Comparison of ENCODE assay signal across 21 cellular contexts in the genomic region with DNA sequence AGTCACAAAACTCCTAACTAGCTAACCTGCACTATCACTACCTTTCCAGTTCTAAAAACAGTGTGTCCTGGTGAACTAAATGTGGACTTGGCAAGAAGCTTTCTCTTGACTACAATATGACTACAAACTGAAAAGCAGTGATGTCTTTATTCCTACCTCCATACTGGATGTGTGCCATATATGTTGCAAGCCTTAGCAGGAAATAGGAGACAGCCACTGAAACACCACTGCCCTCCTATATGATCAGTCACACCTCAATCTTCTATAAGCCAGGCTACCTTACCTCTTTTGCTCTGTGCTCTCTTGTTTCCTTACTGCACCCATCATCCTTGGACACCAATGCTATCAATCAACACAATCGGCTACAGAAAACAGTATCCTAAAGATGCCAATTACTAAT. TPM values are rescaled to one million over a fixed set of nuclear protein-coding genes. Genes with fewer than 3 reads are reported as not detected.
A peak's percentile ranks its signal among the peaks of the same experiment; 100 is the strongest.
DNase-seq lines count a peak whose midpoint lies in the region; ATAC-seq and TF ChIP-seq lines count a peak whose summit lies in the region.
"Had no signal": no experiment of that assay in that cellular context is flagged by ENCODE, and none has a peak within 500 bp of the region (broad histone marks: within the 10 kb centered on the region; RNA-seq: fewer than 3 reads in every experiment).

No MANE protein-coding gene starts in this region.

- H3K4me1 Mint-ChIP-seq in stimulated activated naive CD8-positive, alpha-beta T cell treated with anti-CD3 and anti-CD28 coated beads, Interleukin-15, Interleukin-2, amounts not matched to agents 100 ng/mL and 50 ng/mL, for 24 hours (ENCODE audit: low read depth) = peaks cover 25% of the 10 kb centered on the region
- H3K4me1 Mint-ChIP-seq in stimulated activated naive CD8-positive, alpha-beta T cell treated with anti-CD3 and anti-CD28 coated beads, Interleukin-15, amount 100 ng/mL, for 72 hours = peaks cover 17% of the 10 kb centered on the region

- H3K36me3 Mint-ChIP-seq in stimulated activated naive CD8-positive, alpha-beta T cell treated with anti-CD3 and anti-CD28 coated beads, Interleukin-15, Interleukin-2, amounts not matched to agents 100 ng/mL and 50 ng/mL, for 24 hours (ENCODE audit: low read depth) = peaks cover 61% of the 10 kb centered on the region

- 100% methylated on average over 1 of the region's 1 CpG for WGBS in mammary epithelial cell (ENCODE audit: low coverage, missing lambda C conversion rate)
- WGBS in lower leg skin, 2 donors = 90 to 100% methylated on average over 1 of the region's 1 CpG

- no peaks in the 10 kb centered on the region for H4K20me1 ChIP-seq in mammary epithelial cell (ENCODE audit: insufficient read depth, low read length)

- H3K36me3 ChIP-seq in mammary epithelial cell (ENCODE audit: insufficient read depth, low read length) (peaks cover 27% of the 10 kb centered on the region), gastrocnemius medialis (peaks cover 0 to 48% of the 10 kb centered on the region in 2 donors)

- no peaks in the 10 kb centered on the region for H3K27me3 Mint-ChIP-seq in stimulated activated naive CD8-positive, alpha-beta T cell treated with anti-CD3 and anti-CD28 coated beads, Interleukin-15, Interleukin-2, amounts not matched to agents 100 ng/mL and 50 ng/mL, for 24 hours
- H3K27me3 Mint-ChIP-seq in stimulated activated naive CD8-positive, alpha-beta T cell treated with anti-CD3 and anti-CD28 coated beads, Interleukin-15, amount 100 ng/mL, for 72 hours = no peaks in the 10 kb centered on the region
- H3K27me3 Mint-ChIP-seq: activated naive CD8-positive, alpha-beta T cell had no signal

- CTCF ChIA-PET in mammary epithelial cell (lab: Charles Lee; ENCODE audit: low non-redundant PET) = no interaction called here

- no peaks in the 10 kb centered on the region for H3K9me3 Mint-ChIP-seq in stimulated activated naive CD8-positive, alpha-beta T cell treated with anti-CD3 and anti-CD28 coated beads, Interleukin-15, Interleukin-2, amounts not matched to agents 100 ng/mL and 50 ng/mL, for 24 hours
- no peaks in the 10 kb centered on the region for H3K9me3 Mint-ChIP-seq in stimulated activated naive CD8-positive, alpha-beta T cell treated with anti-CD3 and anti-CD28 coated beads, Interleukin-15, amount 100 ng/mL, for 72 hours

- TF ChIP-seq POLR2A in gastrocnemius medialis (IDR thresholded peaks at IDR 0.05) (no peak), lower leg skin (IDR thresholded peaks at IDR 0.05) (no peak)

- H3K4me1 ChIP-seq in mammary epithelial cell (ENCODE audit: insufficient read depth, low read length) (no peaks in the 10 kb centered on the region), foreskin keratinocyte (no peaks in the 10 kb centered on the region), gastrocnemius medialis (no peaks in the 10 kb centered on the region)
- H3K4me1 ChIP-seq: left lung, vagina had no signal

- no peaks in the 10 kb centered on the region for H3K9me3 ChIP-seq in mammary epithelial cell (replicated peaks; ENCODE audit: insufficient read depth, low read length)
- H3K9me3 ChIP-seq in gastrocnemius medialis = no peaks in the 10 kb centered on the region
- H3K9me3 ChIP-seq: left lung, neutrophil, vagina had no signal

- H3K27ac ChIP-seq in mammary epithelial cell (ENCODE audit: insufficient read depth, low read depth, low read length) (no peak overlapping the region), foreskin keratinocyte (no peak overlapping the region), gastrocnemius medialis (no peak overlapping the region)
- H3K27ac ChIP-seq: brain microvascular endothelial cell, left lung, neutrophil, vagina had no signal

- in situ Hi-C loops in mammary epithelial cell (cut with MboI; ENCODE audit: low sequenced_read_pairs in 2 of 2) (no loop called here), gastrocnemius medialis (cut with MboI; ENCODE audit: low sequenced_read_pairs in 4 of 4) (no loop called here)

- DNase-seq in stimulated activated naive CD8-positive, alpha-beta T cell treated with anti-CD3 and anti-CD28 coated beads, Interleukin-15, amount 100 ng/mL, for 72 hours = no peak
- DNase-seq in mammary epithelial cell = peak; percentile 27
- DNase-seq in foreskin keratinocyte = peak; percentile 7 to 11
- no peak for DNase-seq in gastrocnemius medialis
- DNase-seq in lower leg skin (ENCODE audit: low spot score in 2 of 2) = no peak
- DNase-seq: activated CD4-positive, alpha-beta T cell treated with anti-CD3 and anti-CD28 coated beads for 48 hours; brain microvascular endothelial cell; GDM1; left lung; NCI-H187; NCI-H82; OCI-M1; retina; SIG-M5 had no signal

- no peak overlapping the region for H3K9ac ChIP-seq in mammary epithelial cell (ENCODE audit: insufficient read depth, low read length)

- TF ChIP-seq CTCF in mammary epithelial cell (conservative IDR thresholded peaks at IDR 0.05 in 1 of 2, IDR thresholded peaks at IDR 0.05 in 1 of 2; ENCODE audit: extremely low read depth in 1 of 2, insufficient read depth in 1 of 2, low read depth in 1 of 2, low read length in 2 of 2) = no peak
- no peak for TF ChIP-seq CTCF in foreskin keratinocyte (conservative IDR thresholded peaks at IDR 0.05)
- TF ChIP-seq CTCF in gastrocnemius medialis (IDR thresholded peaks at IDR 0.05 in 4 of 5, conservative IDR thresholded peaks at IDR 0.05 in 1 of 5) = no peak
- no peak for TF ChIP-seq CTCF in lower leg skin (IDR thresholded peaks at IDR 0.05)

- H3K4me3 ChIP-seq in mammary epithelial cell (replicated peaks in 1 of 3; ENCODE audit: insufficient read depth in 1 of 3, low read depth in 2 of 3, low read length in 3 of 3) (no peak overlapping the region), gastrocnemius medialis (no peak overlapping the region), lower leg skin (ENCODE audit: low read depth, poor library complexity, severe bottlenecking) (no peak overlapping the region)
- H3K4me3 ChIP-seq: K562, left lung, vagina had no signal

- ATAC-seq in stimulated activated naive CD8-positive, alpha-beta T cell treated with anti-CD3 and anti-CD28 coated beads, Interleukin-15, amount 100 ng/mL, for 72 hours = no peak
- no peak for ATAC-seq in foreskin keratinocyte
- no peak for ATAC-seq in gastrocnemius medialis
- no peak for ATAC-seq in HG02885 (IDR thresholded peaks at IDR 0.05; ENCODE audit: poor library complexity, unreplicated experiment)
- ATAC-seq in GM19395 (IDR thresholded peaks at IDR 0.05; ENCODE audit: unreplicated experiment) = no peak
- ATAC-seq: K562, left lung had no signal

- no peak overlapping the region for H3K4me2 ChIP-seq in mammary epithelial cell (ENCODE audit: insufficient read depth, low read depth, low read length)

- dilution Hi-C loops in mammary epithelial cell (cut with HindIII; ENCODE audit: low sequenced_read_pairs) = no loop called here

- intact Hi-C loops in mammary epithelial cell (cut with micrococcal nuclease) = no loop called here
- intact Hi-C loops in gastrocnemius medialis (cut with DNase I; ENCODE audit: low total_unique reads) = no loop called here
- intact Hi-C loops in lower leg skin (cut with DNase I; ENCODE audit: low total_unique reads) = no loop called here

- no TSS peak for BruUV-seq in mammary epithelial cell (replicated peaks; lab: Mats Ljungman, UMichigan)

- peak overlapping the region; percentile 40 for H3K27ac Mint-ChIP-seq in stimulated activated naive CD8-positive, alpha-beta T cell treated with anti-CD3 and anti-CD28 coated beads, Interleukin-15, Interleukin-2, amounts not matched to agents 100 ng/mL and 50 ng/mL, for 24 hours
- no peak overlapping the region for H3K27ac Mint-ChIP-seq in stimulated activated naive CD8-positive, alpha-beta T cell treated with anti-CD3 and anti-CD28 coated beads, Interleukin-15, amount 100 ng/mL, for 72 hours
- H3K27ac Mint-ChIP-seq: activated naive CD8-positive, alpha-beta T cell had no signal

- H3K27me3 ChIP-seq in mammary epithelial cell (ENCODE audit: insufficient read depth, low read length) (no peaks in the 10 kb centered on the region), foreskin keratinocyte (no peaks in the 10 kb centered on the region), gastrocnemius medialis (no peaks in the 10 kb centered on the region)
- H3K27me3 ChIP-seq: brain microvascular endothelial cell, left lung, neutrophil, vagina had no signal

- peaks cover 69% of the 10 kb centered on the region for H3K79me2 ChIP-seq in mammary epithelial cell (ENCODE audit: insufficient read depth, low read length)

- H3K4me3 Mint-ChIP-seq in stimulated activated naive CD8-positive, alpha-beta T cell treated with anti-CD3 and anti-CD28 coated beads, Interleukin-15, Interleukin-2, amounts not matched to agents 100 ng/mL and 50 ng/mL, for 24 hours = no peak overlapping the region
- H3K4me3 Mint-ChIP-seq in stimulated activated naive CD8-positive, alpha-beta T cell treated with anti-CD3 and anti-CD28 coated beads, Interleukin-15, amount 100 ng/mL, for 72 hours = no peak overlapping the region
- H3K4me3 Mint-ChIP-seq: activated naive CD8-positive, alpha-beta T cell had no signal

- no peak overlapping the region for H2AFZ ChIP-seq in mammary epithelial cell (ENCODE audit: low read depth, low read length)

RNA-seq across cellular contexts. Expression of a gene that starts 34.1 kb away (rescaled TPM):
- total RNA-seq in mammary epithelial cell = 100 to 1,000 TPM in 1 of 2 donors, 10 to 100 TPM in 1; 99.7 to 137 TPM
- polyA plus RNA-seq in mammary epithelial cell = 142 TPM
- 52.4 TPM for polyA minus RNA-seq in mammary epithelial cell
- total RNA-seq in foreskin keratinocyte = 95.4 and 98.0 TPM in 2 replicates
- 30.0 and 35.2 TPM in 2 replicates for polyA plus RNA-seq in foreskin keratinocyte
- total RNA-seq in gastrocnemius medialis = 10 to 100 TPM; 17.3 to 25.7 (median 21.6) TPM
- total RNA-seq in lower leg skin = 100 to 1,000 TPM; 108 to 287 (median 123) TPM

Comparison
In these comparisons a context has a peak if more than half of its experiments do, and no peak if none do; other contexts are left out.
1. DNase-seq: peak in mammary epithelial cell (single experiment) and foreskin keratinocyte (2 of 2); none in stimulated activated naive CD8-positive, alpha-beta T cell treated with anti-CD3 and anti-CD28 coated beads, Interleukin-15, amount 100 ng/mL, for 72 hours (0 of 2), gastrocnemius medialis (0 of 2) and lower leg skin (0 of 2).